Comparison of ENCODE assay signal across 1 cellular context in the genomic region with DNA sequence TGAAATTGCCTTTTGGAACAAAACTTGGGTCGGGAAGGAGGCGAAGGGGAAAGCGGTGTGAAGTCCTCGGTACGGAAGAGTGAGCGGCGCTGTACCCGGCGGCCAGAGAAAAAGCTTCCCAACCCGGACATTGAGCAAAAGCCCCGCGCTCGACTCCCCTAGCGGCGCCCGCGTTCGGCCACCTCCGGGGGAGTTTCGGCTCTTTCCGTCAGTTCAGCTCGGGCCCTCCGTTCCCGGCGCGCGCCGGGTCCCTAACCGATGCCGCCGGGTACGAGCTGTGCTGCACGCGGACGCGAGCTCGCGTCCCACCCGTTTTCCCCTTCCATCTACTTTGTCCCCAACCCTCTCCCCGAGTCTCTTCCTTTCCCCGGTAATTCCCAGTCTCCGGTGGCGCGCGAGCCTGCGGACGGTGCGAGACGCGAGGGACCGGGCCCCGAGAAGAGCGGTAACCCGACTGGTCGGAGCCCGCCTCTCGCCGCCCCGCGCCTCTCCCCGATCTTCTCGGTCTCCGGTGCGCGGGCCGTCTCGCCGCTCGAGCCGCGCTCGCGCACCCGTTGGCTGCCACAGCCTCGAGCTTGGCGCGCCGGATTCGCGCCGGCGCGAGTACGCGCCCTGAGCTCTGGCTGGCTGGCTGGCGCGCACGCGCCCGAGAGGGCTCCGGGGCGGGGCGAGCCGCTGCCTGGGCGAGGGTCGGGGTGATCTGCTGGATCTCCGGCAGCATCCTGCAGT.
TF ChIP-seq lines count a peak whose summit lies in the region.

No MANE protein-coding gene starts in this region.

TF ChIP-seq in HepG2, 621 proteins besides CTCF, POLR2A, EP300 and RAD21 (continued from another document and continues in another):
- TF ChIP-seq, protein P1, sequence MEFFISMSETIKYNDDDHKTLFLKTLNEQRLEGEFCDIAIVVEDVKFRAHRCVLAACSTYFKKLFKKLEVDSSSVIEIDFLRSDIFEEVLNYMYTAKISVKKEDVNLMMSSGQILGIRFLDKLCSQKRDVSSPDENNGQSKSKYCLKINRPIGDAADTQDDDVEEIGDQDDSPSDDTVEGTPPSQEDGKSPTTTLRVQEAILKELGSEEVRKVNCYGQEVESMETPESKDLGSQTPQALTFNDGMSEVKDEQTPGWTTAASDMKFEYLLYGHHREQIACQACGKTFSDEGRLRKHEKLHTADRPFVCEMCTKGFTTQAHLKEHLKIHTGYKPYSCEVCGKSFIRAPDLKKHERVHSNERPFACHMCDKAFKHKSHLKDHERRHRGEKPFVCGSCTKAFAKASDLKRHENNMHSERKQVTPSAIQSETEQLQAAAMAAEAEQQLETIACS (CRISPR knock-in tag; IDR thresholded peaks at IDR 0.05), result peak; percentile 96
- TF ChIP-seq TBX3 (IDR thresholded peaks at IDR 0.05; ENCODE audit: borderline replicate concordance) (no peak), CBX1 (IDR thresholded peaks at IDR 0.05; ENCODE audit: low read depth) (no peak), RNF2 (conservative IDR thresholded peaks at IDR 0.05; ENCODE audit: low read depth) (0 out of 2 replicates have a peak, but pooled peaks have one; percentile 47), SCMH1 (CRISPR knock-in tag; IDR thresholded peaks at IDR 0.05; ENCODE audit: borderline replicate concordance) (no peak), STAT5B (CRISPR knock-in tag; IDR thresholded peaks at IDR 0.05) (no peak), RBM39 (IDR thresholded peaks at IDR 0.05; ENCODE audit: low read depth, low read length, poor library complexity, severe bottlenecking) (no peak), ZFP41 (CRISPR knock-in tag; IDR thresholded peaks at IDR 0.05; ENCODE audit: borderline replicate concordance) (peak; percentile 66; the same call in 1 of the 2 replicates), ZNF367 (CRISPR knock-in tag; IDR thresholded peaks at IDR 0.05; ENCODE audit: borderline replicate concordance) (no peak; the same call in 1 of the 2 replicates), ESRRA (CRISPR knock-in tag; IDR thresholded peaks at IDR 0.05; ENCODE audit: low read depth) (peak; percentile 59; the same call in 1 of the 2 replicates), SNRNP70 (IDR thresholded peaks at IDR 0.05; ENCODE audit: low read depth, low read length) (no peak), MYPOP (CRISPR knock-in tag; IDR thresholded peaks at IDR 0.05) (peak; percentile 61; the same call in 1 of the 2 replicates), ZHX2 (IDR thresholded peaks at IDR 0.05; ENCODE audit: low read depth) (no peak), ZHX2 (CRISPR knock-in tag; IDR thresholded peaks at IDR 0.05; ENCODE audit: borderline replicate concordance) (0 out of 2 replicates have a peak, but pooled peaks have one; percentile 31), ZNF567 (CRISPR knock-in tag; IDR thresholded peaks at IDR 0.05; ENCODE audit: borderline replicate concordance) (0 out of 2 replicates have a peak, but pooled peaks have one; percentile 23), HDAC1 (CRISPR knock-in tag; IDR thresholded peaks at IDR 0.05) (0 out of 2 replicates have a peak, but pooled peaks have one; percentile 52), POGK (CRISPR knock-in tag; conservative IDR thresholded peaks at IDR 0.05) (peak; percentile 66), SALL2 (CRISPR knock-in tag; IDR thresholded peaks at IDR 0.05) (0 out of 2 replicates have a peak, but pooled peaks have one; percentile 32), THAP11 (CRISPR knock-in tag; IDR thresholded peaks at IDR 0.05) (peak; percentile 27; the same call in 1 of the 2 replicates), HNRNPK (IDR thresholded peaks at IDR 0.05; ENCODE audit: low read depth, low read length, poor library complexity, severe bottlenecking) (peak; percentile 90), ZNF317 (CRISPR knock-in tag; IDR thresholded peaks at IDR 0.05) (no peak; the same call in 1 of the 2 replicates), ZNF501 (CRISPR knock-in tag; IDR thresholded peaks at IDR 0.05) (peak; percentile 67), FOXK2 (IDR thresholded peaks at IDR 0.05) (no peak), RXRB (CRISPR knock-in tag; IDR thresholded peaks at IDR 0.05; ENCODE audit: borderline replicate concordance) (no peak; the same call in 1 of the 2 replicates), ZEB1 (IDR thresholded peaks at IDR 0.05; ENCODE audit: insufficient replicate concordance, low read depth) (no peak), NCOA2 (CRISPR knock-in tag; IDR thresholded peaks at IDR 0.05) (0 out of 2 replicates have a peak, but pooled peaks have one; percentile 8), ZBTB7A (CRISPR knock-in tag; IDR thresholded peaks at IDR 0.05) (no peak; the same call in 1 of the 2 replicates), ZSCAN29 (CRISPR knock-in tag; conservative IDR thresholded peaks at IDR 0.05) (no peak), SIX1 (CRISPR knock-in tag; IDR thresholded peaks at IDR 0.05; ENCODE audit: borderline replicate concordance) (no peak), TCF12 (IDR thresholded peaks at IDR 0.05) (no peak), TCF12 (CRISPR knock-in tag; IDR thresholded peaks at IDR 0.05) (no peak)
- TF ChIP-seq, protein P2, sequence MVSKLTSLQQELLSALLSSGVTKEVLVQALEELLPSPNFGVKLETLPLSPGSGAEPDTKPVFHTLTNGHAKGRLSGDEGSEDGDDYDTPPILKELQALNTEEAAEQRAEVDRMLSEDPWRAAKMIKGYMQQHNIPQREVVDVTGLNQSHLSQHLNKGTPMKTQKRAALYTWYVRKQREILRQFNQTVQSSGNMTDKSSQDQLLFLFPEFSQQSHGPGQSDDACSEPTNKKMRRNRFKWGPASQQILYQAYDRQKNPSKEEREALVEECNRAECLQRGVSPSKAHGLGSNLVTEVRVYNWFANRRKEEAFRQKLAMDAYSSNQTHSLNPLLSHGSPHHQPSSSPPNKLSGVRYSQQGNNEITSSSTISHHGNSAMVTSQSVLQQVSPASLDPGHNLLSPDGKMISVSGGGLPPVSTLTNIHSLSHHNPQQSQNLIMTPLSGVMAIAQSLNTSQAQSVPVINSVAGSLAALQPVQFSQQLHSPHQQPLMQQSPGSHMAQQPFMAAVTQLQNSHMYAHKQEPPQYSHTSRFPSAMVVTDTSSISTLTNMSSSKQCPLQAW (CRISPR knock-in tag; IDR thresholded peaks at IDR 0.05), result no peak
- TF ChIP-seq, protein P3, sequence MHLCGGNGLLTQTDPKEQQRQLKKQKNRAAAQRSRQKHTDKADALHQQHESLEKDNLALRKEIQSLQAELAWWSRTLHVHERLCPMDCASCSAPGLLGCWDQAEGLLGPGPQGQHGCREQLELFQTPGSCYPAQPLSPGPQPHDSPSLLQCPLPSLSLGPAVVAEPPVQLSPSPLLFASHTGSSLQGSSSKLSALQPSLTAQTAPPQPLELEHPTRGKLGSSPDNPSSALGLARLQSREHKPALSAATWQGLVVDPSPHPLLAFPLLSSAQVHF (CRISPR knock-in tag; IDR thresholded peaks at IDR 0.05), result peak; percentile 61; the same call in 1 of the 2 replicates
- TF ChIP-seq, protein P4, sequence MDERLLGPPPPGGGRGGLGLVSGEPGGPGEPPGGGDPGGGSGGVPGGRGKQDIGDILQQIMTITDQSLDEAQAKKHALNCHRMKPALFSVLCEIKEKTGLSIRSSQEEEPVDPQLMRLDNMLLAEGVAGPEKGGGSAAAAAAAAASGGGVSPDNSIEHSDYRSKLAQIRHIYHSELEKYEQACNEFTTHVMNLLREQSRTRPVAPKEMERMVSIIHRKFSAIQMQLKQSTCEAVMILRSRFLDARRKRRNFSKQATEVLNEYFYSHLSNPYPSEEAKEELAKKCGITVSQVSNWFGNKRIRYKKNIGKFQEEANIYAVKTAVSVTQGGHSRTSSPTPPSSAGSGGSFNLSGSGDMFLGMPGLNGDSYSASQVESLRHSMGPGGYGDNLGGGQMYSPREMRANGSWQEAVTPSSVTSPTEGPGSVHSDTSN (CRISPR knock-in tag; IDR thresholded peaks at IDR 0.05), result no peak
- TF ChIP-seq, protein P5, sequence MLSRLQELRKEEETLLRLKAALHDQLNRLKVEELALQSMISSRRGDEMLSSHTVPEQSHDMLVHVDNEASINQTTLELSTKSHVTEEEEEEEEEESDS (CRISPR knock-in tag; IDR thresholded peaks at IDR 0.05; ENCODE audit: borderline replicate concordance), result no peak
- TF ChIP-seq, protein P6, sequence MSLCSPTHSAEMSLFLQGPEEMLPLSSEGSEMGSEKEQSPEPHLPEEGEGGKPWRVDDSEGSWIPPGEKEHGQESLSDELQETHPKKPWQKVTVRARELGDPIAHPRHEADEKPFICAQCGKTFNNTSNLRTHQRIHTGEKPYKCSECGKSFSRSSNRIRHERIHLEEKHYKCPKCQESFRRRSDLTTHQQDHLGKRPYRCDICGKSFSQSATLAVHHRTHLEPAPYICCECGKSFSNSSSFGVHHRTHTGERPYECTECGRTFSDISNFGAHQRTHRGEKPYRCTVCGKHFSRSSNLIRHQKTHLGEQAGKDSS (CRISPR knock-in tag; IDR thresholded peaks at IDR 0.05; ENCODE audit: borderline replicate concordance, low read depth), result peak; percentile 86
- TF ChIP-seq, protein P7, sequence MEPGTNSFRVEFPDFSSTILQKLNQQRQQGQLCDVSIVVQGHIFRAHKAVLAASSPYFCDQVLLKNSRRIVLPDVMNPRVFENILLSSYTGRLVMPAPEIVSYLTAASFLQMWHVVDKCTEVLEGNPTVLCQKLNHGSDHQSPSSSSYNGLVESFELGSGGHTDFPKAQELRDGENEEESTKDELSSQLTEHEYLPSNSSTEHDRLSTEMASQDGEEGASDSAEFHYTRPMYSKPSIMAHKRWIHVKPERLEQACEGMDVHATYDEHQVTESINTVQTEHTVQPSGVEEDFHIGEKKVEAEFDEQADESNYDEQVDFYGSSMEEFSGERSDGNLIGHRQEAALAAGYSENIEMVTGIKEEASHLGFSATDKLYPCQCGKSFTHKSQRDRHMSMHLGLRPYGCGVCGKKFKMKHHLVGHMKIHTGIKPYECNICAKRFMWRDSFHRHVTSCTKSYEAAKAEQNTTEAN (CRISPR knock-in tag; conservative IDR thresholded peaks at IDR 0.05), result 0 out of 2 replicates have a peak, but pooled peaks have one; percentile 16
- TF ChIP-seq, protein P8, sequence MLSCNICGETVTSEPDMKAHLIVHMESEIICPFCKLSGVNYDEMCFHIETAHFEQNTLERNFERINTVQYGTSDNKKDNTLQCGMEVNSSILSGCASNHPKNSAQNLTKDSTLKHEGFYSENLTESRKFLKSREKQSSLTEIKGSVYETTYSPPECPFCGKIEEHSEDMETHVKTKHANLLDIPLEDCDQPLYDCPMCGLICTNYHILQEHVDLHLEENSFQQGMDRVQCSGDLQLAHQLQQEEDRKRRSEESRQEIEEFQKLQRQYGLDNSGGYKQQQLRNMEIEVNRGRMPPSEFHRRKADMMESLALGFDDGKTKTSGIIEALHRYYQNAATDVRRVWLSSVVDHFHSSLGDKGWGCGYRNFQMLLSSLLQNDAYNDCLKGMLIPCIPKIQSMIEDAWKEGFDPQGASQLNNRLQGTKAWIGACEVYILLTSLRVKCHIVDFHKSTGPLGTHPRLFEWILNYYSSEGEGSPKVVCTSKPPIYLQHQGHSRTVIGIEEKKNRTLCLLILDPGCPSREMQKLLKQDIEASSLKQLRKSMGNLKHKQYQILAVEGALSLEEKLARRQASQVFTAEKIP (CRISPR knock-in tag; IDR thresholded peaks at IDR 0.05; ENCODE audit: borderline replicate concordance), result no peak
